8 cellular contexts compared by ENCODE assay signal in genomic region chr2:102033028-102033749, GRCh38. TPM values are rescaled to one million over a fixed set of nuclear protein-coding genes. Genes with fewer than 3 reads are reported as not detected.
DNase-seq lines count a peak whose midpoint lies in the region; ATAC-seq and TF ChIP-seq lines count a peak whose summit lies in the region.

No MANE protein-coding gene starts in this region.

- H2AFZ ChIP-seq in HCT116 (ENCODE audit: low read depth, low read length, poor library complexity, severe bottlenecking), result no peak overlapping the region

- TF ChIP-seq RAD21 in HCT116 (IDR thresholded peaks at IDR 0.05; ENCODE audit: low read depth), result no peak

- H3K9me2 ChIP-seq in HCT116 (ENCODE audit: insufficient read depth), result no peaks in the 10 kb centered on the region

- no peak overlapping the region for H3K4me3 ChIP-seq in HCT116 (replicated peaks in 1 of 2; ENCODE audit: low read depth in 1 of 2, low read length in 2 of 2)
- H3K4me3 ChIP-seq in right lobe of liver, result peak overlapping the region in 1 of 3 donors; percentile 5
- no peak overlapping the region for H3K4me3 ChIP-seq in tibial nerve

- CTCF ChIA-PET in HCT116 (lab: Charles Lee), result interaction anchor here (2.3 kb wide), 1 partner anchor 207 kb away, joined by 8 read pairs; no protein-coding TSS in a partner anchor

- no peaks in the 10 kb centered on the region for H3K27me3 ChIP-seq in HCT116 (ENCODE audit: insufficient read depth, low read length)
- H3K27me3 ChIP-seq in right lobe of liver, result no peaks in the 10 kb centered on the region
- H3K27me3 ChIP-seq in tibial nerve, result no peaks in the 10 kb centered on the region

- intact Hi-C loops in HCT116 (cut with micrococcal nuclease), result no loop called here
- intact Hi-C loops in right lobe of liver (cut with DNase I), result no loop called here

- no TSS peak for BruUV-seq in HCT116 (replicated peaks; lab: Mats Ljungman, UMichigan)

- no peaks in the 10 kb centered on the region for H3K36me3 Mint-ChIP-seq in brain

- TF ChIP-seq CTCF in HCT116 (IDR thresholded peaks at IDR 0.05 in 2 of 3, conservative IDR thresholded peaks at IDR 0.05 in 1 of 3; ENCODE audit: borderline replicate concordance in 1 of 3, insufficient read depth in 1 of 3, low read depth in 2 of 3, low read length in 2 of 3), result no peak
- no peak for TF ChIP-seq CTCF in brain (conservative IDR thresholded peaks at IDR 0.05)
- no peak for TF ChIP-seq CTCF in right lobe of liver (IDR thresholded peaks at IDR 0.05)
- TF ChIP-seq CTCF in tibial nerve (IDR thresholded peaks at IDR 0.05), result no peak

- RAD21 ChIA-PET in HCT116 (lab: Charles Lee; ENCODE audit: low non-redundant PET in 1 of 2, low total read pairs in 2 of 2, uncharacterized antibody in 2 of 2, unreplicated experiment in 2 of 2), result no interaction called here

- H3K9me3 Mint-ChIP-seq in brain, result peaks cover 0 to 4% (median 0%) of the 10 kb centered on the region in 5 experiments

- ATAC-seq in HCT116, result 0 out of 2 replicates have a peak, but pooled peaks have one; percentile 25
- peak; percentile 49 to 69 (median 66) for ATAC-seq in right lobe of liver
- ATAC-seq in HG03439 (IDR thresholded peaks at IDR 0.05; ENCODE audit: unreplicated experiment), result no peak

- WGBS in right lobe of liver (ENCODE audit: insufficient coverage, low coverage, low lambda C conversion rate, missing lambda C conversion rate), result 24% methylated on average over 10 of the region's 10 CpGs
- 49 to 58% methylated on average over 10 of the region's 10 CpGs for WGBS in tibial nerve, 2 donors

- no peak overlapping the region for H3K4me3 Mint-ChIP-seq in brain

- H3K36me3 ChIP-seq in HCT116 (ENCODE audit: control insufficient read depth in 1 of 2, insufficient read depth in 2 of 2, low read length in 2 of 2) (no peaks in the 10 kb centered on the region), right lobe of liver (no peaks in the 10 kb centered on the region), tibial nerve (no peaks in the 10 kb centered on the region)

- no peaks in the 10 kb centered on the region for H3K79me2 ChIP-seq in HCT116 (ENCODE audit: insufficient read depth, low read length)

- POLR2A ChIA-PET in HCT116 (lab: Charles Lee), result no interaction called here

- peaks cover 9 to 11% of the 10 kb centered on the region in 2 experiments; a peak in 3 of 4 replicates for H3K4me1 ChIP-seq in HCT116 (ENCODE audit: control insufficient read depth in 1 of 2, insufficient read depth in 2 of 2, low read length in 2 of 2)
- peaks cover 0 to 51% (median 26%) of the 10 kb centered on the region in 4 donors for H3K4me1 ChIP-seq in right lobe of liver
- H3K4me1 ChIP-seq in tibial nerve, result peaks cover 0 to 40% (median 24%) of the 10 kb centered on the region in 4 donors

- peak overlapping the region in 3 of 5 experiments; percentile 46 to 73 (median 56) for H3K27ac Mint-ChIP-seq in brain

- H3K9me3 ChIP-seq in HCT116 (ENCODE audit: control insufficient read depth in 1 of 2, insufficient read depth in 1 of 2, low read depth in 1 of 2, low read length in 2 of 2) (no peaks in the 10 kb centered on the region), right lobe of liver (no peaks in the 10 kb centered on the region), tibial nerve (no peaks in the 10 kb centered on the region)

- DNase-seq in EL (peak; percentile 83), HCT116 (ENCODE audit: low read depth, low spot score) (no peak), NCI-H226 (peak; percentile 88), right lobe of liver (peak; percentile 54 to 81 (median 79)), tibial nerve (ENCODE audit: low spot score in 2 of 2) (peak in 1 of 2 donors; percentile 60), NCI-H524 treated with DMSO at 0.1 percent for 48 hours (lab: John Stamatoyannopoulos, UW) (no peak)

- no peak overlapping the region for H3K9ac ChIP-seq in HCT116 (ENCODE audit: low read length)

- no peak overlapping the region for H3K27ac ChIP-seq in HCT116 (ENCODE audit: low read depth, low read length)
- H3K27ac ChIP-seq in right lobe of liver, result peak overlapping the region; percentile 49 to 83 (median 71)
- H3K27ac ChIP-seq in tibial nerve, result peak overlapping the region in 3 of 4 donors; percentile 34 to 65 (median 60)

- peak overlapping the region; percentile 2; the same call in 1 of the 2 replicates for H3K4me2 ChIP-seq in HCT116 (ENCODE audit: low read length)

- peaks cover 10% of the 10 kb centered on the region for H3K4me1 Mint-ChIP-seq in brain

- TF ChIP-seq EP300 in tibial nerve (IDR thresholded peaks at IDR 0.05), result peak in 1 of 2 donors; percentile 55

- no peak for TF ChIP-seq POLR2A in HCT116 (IDR thresholded peaks at IDR 0.05; ENCODE audit: borderline replicate concordance, extremely low read depth, insufficient read depth, insufficient read length)
- peak; percentile 18 for TF ChIP-seq POLR2A in right lobe of liver (IDR thresholded peaks at IDR 0.05)
- no peak for TF ChIP-seq POLR2A in tibial nerve (IDR thresholded peaks at IDR 0.05)

- H4K20me1 ChIP-seq in HCT116 (ENCODE audit: insufficient read depth), result no peaks in the 10 kb centered on the region

- peaks cover 5% of the 10 kb centered on the region for H3K27me3 Mint-ChIP-seq in brain

TF ChIP-seq in HCT116, 20 proteins besides CTCF, POLR2A, EP300 and RAD21:
- TF ChIP-seq ELF1 (IDR thresholded peaks at IDR 0.05; ENCODE audit: borderline replicate concordance, low read depth) (peak; percentile 35; the same call in 1 of the 2 replicates), SIN3A (IDR thresholded peaks at IDR 0.05; ENCODE audit: low read depth) (no peak), YY1 (IDR thresholded peaks at IDR 0.05; ENCODE audit: extremely low read depth, insufficient replicate concordance, low read depth, low read length) (no peak)

RNA-seq across cellular contexts. Expression of gene IL1R2, which starts 41.4 kb away (rescaled TPM):
- total RNA-seq in HCT116 (2021; ENCODE audit: unreplicated experiment), result 0.52 TPM
- 0.18 TPM in 1 of 2 replicates, not detected in the other for polyA plus RNA-seq in HCT116 (2012)
- polyA plus RNA-seq in brain (ENCODE audit: insufficient read depth, low read depth, low replicate concordance), result 0.31 TPM
- total RNA-seq in right lobe of liver, result 10 to 100 TPM in 4 of 6 experiments, 1 to 10 TPM in 2; 5.5 to 22.8 (median 12.3) TPM
- 10 to 100 TPM in 1 of 4 donors, 1 to 10 TPM in 3; 3.6 to 17.7 (median 7.5) TPM for total RNA-seq in tibial nerve

Comparison
In these comparisons a context has a peak if more than half of its experiments do, and no peak if none do; other contexts are left out.
1. DNase-seq: peak in EL (single experiment), NCI-H226 (single experiment) and right lobe of liver (3 of 3); none in HCT116 (single experiment) and NCI-H524 treated with DMSO at 0.1 percent for 48 hours (single experiment).